Comparison of ENCODE assay signal across 23 cellular contexts in the genomic region with DNA sequence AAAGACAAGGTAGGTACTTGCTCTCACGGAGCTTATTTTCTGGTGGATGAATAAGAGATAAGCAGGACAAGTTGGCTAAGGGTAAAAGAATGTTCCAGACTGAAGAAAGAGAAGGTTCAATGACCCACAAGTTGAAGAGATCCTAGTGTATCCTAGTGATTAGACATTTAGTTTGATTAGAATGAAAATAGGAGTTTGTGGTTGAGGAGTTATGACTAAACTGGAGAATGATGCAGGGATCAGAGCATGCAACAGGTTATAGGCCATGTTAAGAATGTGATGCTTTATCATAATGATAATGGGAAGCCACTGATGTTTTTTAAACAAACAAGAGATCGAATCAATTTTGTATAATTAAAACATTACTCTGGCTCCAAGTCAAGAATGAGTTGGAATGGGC.
"Had no signal": no experiment of that assay in that cellular context is flagged by ENCODE, and none has a peak within 500 bp of the region (broad histone marks: within the 10 kb centered on the region; RNA-seq: fewer than 3 reads in every experiment).

No MANE protein-coding gene starts in this region.

- H3K27ac ChIP-seq: cardiac muscle cell, SJCRH30 had no signal

- H3K27me3 ChIP-seq: cardiac muscle cell, SJCRH30 had no signal

- DNase-seq: activated CD4-positive, alpha-beta T cell treated with anti-CD3 and anti-CD28 coated beads for 48 hours; activated CD4-positive, alpha-beta T cell treated with anti-CD3 and anti-CD28 coated beads, Interleukin-2, amount 50 U/mL, for 4 hours; activated CD4-positive, CD25-positive, alpha-beta regulatory T cell treated with anti-CD3 and anti-CD28 coated beads, Interleukin-2, amount 50 U/mL, for 72 hours; activated CD8-positive, alpha-beta memory T cell treated with anti-CD3 and anti-CD28 coated beads, Interleukin-2, amount 50 U/mL, for 48 hours; activated CD8-positive, alpha-beta T cell treated with anti-CD3 and anti-CD28 coated beads, Interleukin-2, amount 10 ng/mL, durations not matched to agents 7 days and 5 days; activated naive CD4-positive, alpha-beta T cell; activated T-cell treated with anti-CD3 and anti-CD28 coated beads, Interleukin-2, amount 50 U/mL, for 1 hour; amniotic stem cell; NCI-H1092; NCI-H1417; NCI-H1930; NCI-H2107; NCI-H2171 treated with DMSO at 0.1 percent for 48 hours; NCI-H345; NCI-H510A; NCI-H526 treated with DMSO at 0.1 percent for 48 hours; NK-92 treated with Interleukin-12 subunit alpha and Interleukin-12 subunit beta, amount 100 ng/mL, for 24 hours; Right ventricle myocardium superior; RPMI8226; SJCRH30; T-helper 17 cell; T-helper 9 cell had no signal

- H3K9me3 ChIP-seq: SJCRH30 had no signal

- H3K36me3 ChIP-seq: cardiac muscle cell, SJCRH30 had no signal

- H3K4me1 ChIP-seq: SJCRH30 had no signal

- H3K4me3 ChIP-seq: cardiac muscle cell, SJCRH30 had no signal
